ENCODE assay signal across 27 cellular contexts in the genomic region with DNA sequence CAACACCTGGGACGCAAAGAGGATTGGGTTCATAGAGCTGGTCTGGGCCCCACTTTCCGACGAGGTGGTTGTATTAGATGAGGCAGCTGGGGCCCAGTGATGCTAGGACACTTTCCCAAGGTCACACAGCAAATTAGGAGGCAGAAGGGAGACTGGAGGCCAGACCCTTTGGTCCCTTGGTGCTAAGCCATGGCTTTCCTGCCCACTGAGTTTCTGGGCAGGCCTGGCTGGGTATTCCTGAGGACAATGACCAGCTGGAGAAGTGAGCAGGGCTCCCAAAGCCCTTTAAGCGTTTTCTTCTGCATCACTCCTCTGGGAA.
"Had no signal": no experiment of that assay in that cellular context is flagged by ENCODE, and none has a peak within 500 bp of the region (broad histone marks: within the 10 kb centered on the region; RNA-seq: fewer than 3 reads in every experiment).

No MANE protein-coding gene starts in this region.

- DNase-seq: activated CD4-positive, alpha-beta memory T cell treated with anti-CD3 and anti-CD28 coated beads, Interleukin-2, amount 10 ng/mL, durations not matched to agents 7 days and 5 days; activated CD4-positive, alpha-beta T cell treated with anti-CD3 and anti-CD28 coated beads for 4 hours; activated CD4-positive, alpha-beta T cell treated with anti-CD3 and anti-CD28 coated beads, Interleukin-2, amount 10 ng/mL, durations not matched to agents 7 days and 5 days; activated CD4-positive, alpha-beta T cell treated with anti-CD3 and anti-CD28 coated beads, Interleukin-2, amount 50 U/mL, for 4 hours; activated CD4-positive, CD25-positive, alpha-beta regulatory T cell; activated CD4-positive, CD25-positive, alpha-beta regulatory T cell treated with anti-CD3 and anti-CD28 coated beads, Interleukin-2, amount 50 U/mL, for 72 hours; activated CD8-positive, alpha-beta memory T cell treated with anti-CD3 and anti-CD28 coated beads, Interleukin-2, amount 50 U/mL, for 48 hours; activated gamma-delta T cell; activated naive CD4-positive, alpha-beta T cell; activated naive CD4-positive, alpha-beta T cell treated with anti-CD3 and anti-CD28 coated beads, Interleukin-2, amount 10 ng/mL, durations not matched to agents 7 days and 5 days; activated naive CD8-positive, alpha-beta T cell treated with anti-CD3 and anti-CD28 coated beads, Interleukin-2, amount 10 ng/mL, durations not matched to agents 7 days and 5 days; activated T-cell treated with anti-CD3 and anti-CD28 coated beads for 4 hours; activated T-cell treated with anti-CD3 and anti-CD28 coated beads, Interleukin-2, amount 50 U/mL, for 24 hours; activated T-cell treated with anti-CD3 and anti-CD28 coated beads, Interleukin-2, amount 50 U/mL, for 72 hours; effector CD8-positive, alpha-beta T cell; esophagus squamous epithelium; foreskin melanocyte; heart right ventricle; T-helper 2 cell had no signal

- H3K9me3 ChIP-seq: ascending aorta, breast epithelium, esophagus squamous epithelium, gastroesophageal sphincter, heart right ventricle had no signal

- H3K36me3 ChIP-seq: ascending aorta, breast epithelium, cardiac muscle cell, esophagus squamous epithelium, gastroesophageal sphincter, heart right ventricle had no signal

- FAIRE-seq: colon, endometrium, endothelial cell of umbilical vein had no signal

- H3K27ac ChIP-seq: ascending aorta, breast epithelium, cardiac muscle cell, epithelial cell of prostate, esophagus squamous epithelium, gastroesophageal sphincter, heart right ventricle had no signal

- H3K4me1 ChIP-seq: ascending aorta, breast epithelium had no signal

- H3K4me3 ChIP-seq: ascending aorta, breast epithelium, cardiac muscle cell, esophagus squamous epithelium, gastroesophageal sphincter, heart right ventricle had no signal

- ATAC-seq: activated T-cell treated with anti-CD3 and anti-CD28 coated beads, Interleukin-2, amount 50 U/mL, for 72 hours; gastroesophageal sphincter; heart right ventricle had no signal

- H3K27me3 ChIP-seq: ascending aorta, breast epithelium, cardiac muscle cell, esophagus squamous epithelium, gastroesophageal sphincter, heart right ventricle had no signal
